ENCODE assay signal across 19 cellular contexts in genomic region chr15:84781505-84781904, GRCh38.
"Had no signal": no experiment of that assay in that cellular context is flagged by ENCODE, and none has a peak within 500 bp of the region (broad histone marks: within the 10 kb centered on the region; RNA-seq: fewer than 3 reads in every experiment).

No MANE protein-coding gene starts in this region.

- H3K27me3 Mint-ChIP-seq: activated CD4-positive, alpha-beta memory T cell treated with anti-CD3 and anti-CD28 coated beads, Interleukin-2, amount 10 ng/mL, durations not matched to agents 7 days and 5 days; activated T-helper 17 cell treated with anti-CD3 and anti-CD28 coated beads, Interleukin-2, amount 50 U/mL, for 72 hours; natural killer cell treated with Interleukin-12 subunit alpha and Interleukin-12 subunit beta and Interleukin-15 and Interleukin-18, amount 100 ng/mL, for 72 hours; stimulated activated naive CD8-positive, alpha-beta T cell treated with anti-CD3 and anti-CD28 coated beads, Interleukin-15, amount 100 ng/mL, for 72 hours had no signal

- H3K9me3 ChIP-seq: ascending aorta, breast epithelium, left ventricle myocardium inferior, right atrium auricular region, testis, upper lobe of left lung had no signal

- H3K27ac ChIP-seq: ascending aorta, breast epithelium, epithelial cell of prostate, right atrium auricular region, testis, upper lobe of left lung, VCaP had no signal

- ATAC-seq: natural killer cell treated with Interleukin-12 subunit alpha and Interleukin-12 subunit beta and Interleukin-15 and Interleukin-18, amount 100 ng/mL, for 72 hours; SK-N-SH treated with all-trans-retinoic acid at 6 μM for 48 hours had no signal

- H3K4me3 ChIP-seq: ascending aorta, breast epithelium, left ventricle myocardium inferior, right atrium auricular region, testis, upper lobe of left lung had no signal

- H3K4me1 ChIP-seq: breast epithelium, testis had no signal

- H3K27me3 ChIP-seq: ascending aorta, breast epithelium, right atrium auricular region, testis, upper lobe of left lung had no signal

- H3K27ac Mint-ChIP-seq: natural killer cell treated with Interleukin-12 subunit alpha and Interleukin-12 subunit beta and Interleukin-15 and Interleukin-18, amount 100 ng/mL, for 72 hours had no signal

- DNase-seq: activated CD4-positive, alpha-beta memory T cell treated with anti-CD3 and anti-CD28 coated beads, Interleukin-2, amount 10 ng/mL, durations not matched to agents 7 days and 5 days; activated CD4-positive, alpha-beta T cell treated with anti-CD3 and anti-CD28 coated beads for 4 hours; activated naive CD4-positive, alpha-beta T cell treated with Interleukin-2 at 50 U/mL for 16 hours; dermis blood vessel endothelial cell; hypothalamus; left ventricle myocardium inferior; mesendoderm; stimulated activated naive CD8-positive, alpha-beta T cell treated with anti-CD3 and anti-CD28 coated beads, Interleukin-15, amount 100 ng/mL, for 72 hours; T-helper 1 cell; testis; upper lobe of left lung had no signal

- H3K9me3 Mint-ChIP-seq: activated CD4-positive, alpha-beta memory T cell treated with anti-CD3 and anti-CD28 coated beads, Interleukin-2, amount 10 ng/mL, durations not matched to agents 7 days and 5 days; activated T-helper 17 cell treated with anti-CD3 and anti-CD28 coated beads, Interleukin-2, amount 50 U/mL, for 72 hours; natural killer cell treated with Interleukin-12 subunit alpha and Interleukin-12 subunit beta and Interleukin-15 and Interleukin-18, amount 100 ng/mL, for 72 hours; stimulated activated naive CD8-positive, alpha-beta T cell treated with anti-CD3 and anti-CD28 coated beads, Interleukin-15, amount 100 ng/mL, for 72 hours had no signal

- H3K4me3 Mint-ChIP-seq: activated CD4-positive, alpha-beta memory T cell treated with anti-CD3 and anti-CD28 coated beads, Interleukin-2, amount 10 ng/mL, durations not matched to agents 7 days and 5 days; activated T-helper 17 cell treated with anti-CD3 and anti-CD28 coated beads, Interleukin-2, amount 50 U/mL, for 72 hours; natural killer cell treated with Interleukin-12 subunit alpha and Interleukin-12 subunit beta and Interleukin-15 and Interleukin-18, amount 100 ng/mL, for 72 hours; stimulated activated naive CD8-positive, alpha-beta T cell treated with anti-CD3 and anti-CD28 coated beads, Interleukin-15, amount 100 ng/mL, for 72 hours had no signal
